ENCODE assay signal across 8 cellular contexts in the genomic region with DNA sequence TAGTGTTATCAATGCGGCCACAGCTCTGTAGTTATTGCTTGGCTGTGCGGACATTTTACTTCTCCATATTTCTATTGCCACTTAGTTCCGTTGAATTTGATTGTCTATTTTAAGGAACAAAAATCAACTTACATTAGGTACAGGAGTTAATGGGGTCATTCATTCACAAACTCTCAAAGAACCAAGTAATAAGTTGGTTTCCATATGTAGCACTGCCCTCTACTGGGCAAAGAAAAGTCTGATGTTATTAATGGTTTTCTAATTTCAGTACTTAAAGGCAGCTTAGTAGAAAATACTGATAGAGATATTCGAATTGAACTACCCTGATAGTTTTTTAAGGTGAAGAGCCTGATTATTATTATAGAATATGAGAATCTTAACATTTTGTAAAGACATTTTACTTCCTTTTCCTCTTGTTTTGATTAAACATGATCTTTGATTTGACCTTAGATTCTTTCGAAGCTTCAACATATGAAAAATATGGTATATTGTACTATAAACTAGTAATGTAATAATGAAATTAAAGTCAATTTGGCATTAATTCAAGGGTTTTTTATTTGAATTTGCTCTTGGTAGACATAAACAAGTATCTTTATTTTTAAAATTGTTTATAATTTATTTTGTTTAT.
A peak's percentile ranks its signal among the peaks of the same experiment; 100 is the strongest.
DNase-seq lines count a peak whose midpoint lies in the region; ATAC-seq and TF ChIP-seq lines count a peak whose summit lies in the region.

No MANE protein-coding gene starts in this region.

- peak; percentile 48 for DNase-seq in A172 (ENCODE audit: low spot score)
- peak; percentile 32 for DNase-seq in Jurkat, Clone E6-1 (ENCODE audit: low read depth, low spot score)
- peak; percentile 28 for DNase-seq in RPMI7951 (ENCODE audit: low read depth)
- peak; percentile 33 for DNase-seq in fibroblast of villous mesenchyme (ENCODE audit: low read depth)
- DNase-seq in superior temporal gyrus (ENCODE audit: extremely low spot score), result peak; percentile 88
- no peak for DNase-seq in stimulated activated CD8-positive, alpha-beta memory T cell treated with anti-CD3 and anti-CD28 coated beads, Interleukin-4, amount 100 ng/mL, for 48 hours

- peak; percentile 57 for TF ChIP-seq CTCF in GM12873 (IDR thresholded peaks at IDR 0.05; ENCODE audit: insufficient read depth, low read depth, low read length, missing control alignments)
- peak; percentile 52 for TF ChIP-seq CTCF in fibroblast of villous mesenchyme (IDR thresholded peaks at IDR 0.05; ENCODE audit: insufficient read depth, low read depth, low read length)

- H3K4me3 ChIP-seq in Jurkat, Clone E6-1 (ENCODE audit: low read length), result no peak overlapping the region
- H3K4me3 ChIP-seq in fibroblast of villous mesenchyme (ENCODE audit: low read depth, low read length), result no peak overlapping the region

- ATAC-seq in HG03139 (IDR thresholded peaks at IDR 0.05; ENCODE audit: unreplicated experiment), result no peak
